Comparison of ENCODE assay signal across 15 cellular contexts in genomic region chrX:124726881-124727280, GRCh38.
DNase-seq lines count a peak whose midpoint lies in the region; ATAC-seq lines count a peak whose summit lies in the region.
"Had no signal": no experiment of that assay in that cellular context is flagged by ENCODE, and none has a peak within 500 bp of the region (broad histone marks: within the 10 kb centered on the region; RNA-seq: fewer than 3 reads in every experiment).

No MANE protein-coding gene starts in this region.

- H3K9me3 Mint-ChIP-seq in activated CD4-positive, alpha-beta T cell treated with anti-CD3 and anti-CD28 coated beads for 36 hours (ENCODE audit: low read depth) = no peaks in the 10 kb centered on the region
- H3K9me3 Mint-ChIP-seq: CD8-positive, alpha-beta T cell; H9 had no signal

- H3K27ac ChIP-seq in Karpas-422 (ENCODE audit: low read length) = no peak overlapping the region

- intact Hi-C loops in activated CD4-positive, alpha-beta T cell treated with anti-CD3 and anti-CD28 coated beads for 36 hours (cut with DNase I, micrococcal nuclease) = no loop called here

- H3K36me3 ChIP-seq in Karpas-422 (ENCODE audit: insufficient read depth, low read length) = no peaks in the 10 kb centered on the region

- H3K9me2 ChIP-seq in Karpas-422 (replicated peaks; ENCODE audit: insufficient read depth, low read length) = no peaks in the 10 kb centered on the region; the same call in 1 of the 2 replicates
- H3K9me2 ChIP-seq: SK-N-SH had no signal

- H3K36me3 Mint-ChIP-seq in activated CD4-positive, alpha-beta T cell treated with anti-CD3 and anti-CD28 coated beads for 36 hours (ENCODE audit: low read depth) = no peaks in the 10 kb centered on the region
- H3K36me3 Mint-ChIP-seq: CD8-positive, alpha-beta T cell had no signal

- no peak for DNase-seq in activated CD4-positive, alpha-beta T cell treated with anti-CD3 and anti-CD28 coated beads for 36 hours
- no peak for DNase-seq in activated CD4-positive, alpha-beta T cell treated with anti-CD3 and anti-CD28 coated beads, Interleukin-2, amount 50 U/mL, for 4 hours
- DNase-seq in NCI-H1105 (lab: John Stamatoyannopoulos, UW) (peak; percentile 35), NCI-H69 (lab: John Stamatoyannopoulos, UW) (peak; percentile 90), Karpas-422 (no peak), NCI-H2029 (lab: John Stamatoyannopoulos, UW) (no peak)
- DNase-seq in activated T-cell treated with anti-CD3 and anti-CD28 coated beads, Interleukin-2, amount 50 U/mL, for 1 hour = no peak
- DNase-seq: CD8-positive, alpha-beta T cell; H9; NCI-H1436 treated with DMSO at 0.1 percent for 48 hours; NCI-H2171; NCI-H526; SK-N-SH had no signal

- H3K27me3 ChIP-seq in Karpas-422 (ENCODE audit: low read length) = no peaks in the 10 kb centered on the region

- H4K20me1 ChIP-seq in Karpas-422 (ENCODE audit: insufficient read depth, low read depth, low read length) = no peaks in the 10 kb centered on the region

- no peaks in the 10 kb centered on the region for H3K27me3 Mint-ChIP-seq in activated CD4-positive, alpha-beta T cell treated with anti-CD3 and anti-CD28 coated beads for 36 hours

- POLR2A ChIA-PET in activated CD4-positive, alpha-beta T cell treated with anti-CD3 and anti-CD28 coated beads for 36 hours (lab: Charles Lee) = no interaction called here

- H3K4me3 ChIP-seq in Karpas-422 (ENCODE audit: low read length) = no peak overlapping the region

- H3K4me1 Mint-ChIP-seq in activated CD4-positive, alpha-beta T cell treated with anti-CD3 and anti-CD28 coated beads for 36 hours = peaks cover 62% of the 10 kb centered on the region

- CTCF ChIA-PET in activated CD4-positive, alpha-beta T cell treated with anti-CD3 and anti-CD28 coated beads for 36 hours (lab: Charles Lee) = no interaction called here

- H3K4me1 ChIP-seq in Karpas-422 (ENCODE audit: low read length) = no peaks in the 10 kb centered on the region

- H3K4me3 Mint-ChIP-seq in activated CD4-positive, alpha-beta T cell treated with anti-CD3 and anti-CD28 coated beads for 36 hours = peak overlapping the region; percentile 39
- H3K4me3 Mint-ChIP-seq: H9 had no signal

- H2AFZ ChIP-seq in Karpas-422 (ENCODE audit: low read length) = no peak overlapping the region

- no peak overlapping the region for H3K4me2 ChIP-seq in Karpas-422 (ENCODE audit: low read depth, low read length, poor library complexity, severe bottlenecking)
- H3K4me2 ChIP-seq: SK-N-SH had no signal

- peaks cover 7% of the 10 kb centered on the region; the same call in 1 of the 2 replicates for H3K9me3 ChIP-seq in Karpas-422 (ENCODE audit: low read length)
- H3K9me3 ChIP-seq: SK-N-SH had no signal

- no peaks in the 10 kb centered on the region for H3K79me2 ChIP-seq in Karpas-422 (ENCODE audit: low read length)

- no peak for ATAC-seq in activated CD4-positive, alpha-beta T cell treated with anti-CD3 and anti-CD28 coated beads for 36 hours
- ATAC-seq: Panc1, Right ventricle myocardium inferior had no signal

- no peak overlapping the region for H3K9ac ChIP-seq in Karpas-422 (ENCODE audit: low read length)
- H3K9ac ChIP-seq: SK-N-SH had no signal

- peak overlapping the region; percentile 77 for H3K27ac Mint-ChIP-seq in activated CD4-positive, alpha-beta T cell treated with anti-CD3 and anti-CD28 coated beads for 36 hours
- H3K27ac Mint-ChIP-seq: H9 had no signal

Comparison
In these comparisons a context has a peak if more than half of its experiments do, and no peak if none do; other contexts are left out.
1. DNase-seq: peak in NCI-H1105 (single experiment) and NCI-H69 (single experiment); none in activated CD4-positive, alpha-beta T cell treated with anti-CD3 and anti-CD28 coated beads for 36 hours (single experiment), activated CD4-positive, alpha-beta T cell treated with anti-CD3 and anti-CD28 coated beads, Interleukin-2, amount 50 U/mL, for 4 hours (0 of 2), Karpas-422 (single experiment), activated T-cell treated with anti-CD3 and anti-CD28 coated beads, Interleukin-2, amount 50 U/mL, for 1 hour (single experiment) and NCI-H2029 (single experiment).